10 cellular contexts compared by ENCODE assay signal in the genomic region with DNA sequence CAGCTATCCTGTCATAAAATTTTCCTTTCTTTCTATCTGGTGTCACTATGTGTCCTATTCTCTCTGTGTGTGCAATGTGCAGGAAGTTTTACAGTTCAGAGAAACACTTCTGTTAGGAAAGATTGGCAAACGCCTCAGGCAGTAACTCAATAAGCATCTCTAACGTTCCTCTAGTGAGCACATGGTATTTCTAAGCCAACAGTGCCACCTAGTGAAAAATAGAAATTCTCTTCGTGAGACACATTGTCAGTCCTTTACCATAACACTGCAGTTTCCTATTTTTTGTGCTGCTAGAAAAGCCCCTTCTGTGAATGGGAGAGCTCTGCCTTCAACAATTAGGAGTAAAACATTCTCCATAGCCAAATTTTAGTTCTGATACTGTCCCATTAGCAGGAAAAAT. TPM values are rescaled to one million over a fixed set of nuclear protein-coding genes. Genes with fewer than 3 reads are reported as not detected.
A peak's percentile ranks its signal among the peaks of the same experiment; 100 is the strongest.
DNase-seq lines count a peak whose midpoint lies in the region; ATAC-seq and TF ChIP-seq lines count a peak whose summit lies in the region.
"Had no signal": no experiment of that assay in that cellular context is flagged by ENCODE, and none has a peak within 500 bp of the region (broad histone marks: within the 10 kb centered on the region; RNA-seq: fewer than 3 reads in every experiment).

No MANE protein-coding gene starts in this region.

- intact Hi-C loops in Right ventricle myocardium inferior (cut with DNase I) (no loop called here), cardiac septum (cut with DNase I) (no loop called here), uterus (cut with DNase I; ENCODE audit: low total_unique reads) (no loop called here)
- intact Hi-C loops in activated T-helper 1 cell treated with anti-CD3 and anti-CD28 coated beads, Interleukin-12 subunit alpha, Interleukin-12 subunit beta, Interleukin-2, Interleukin-4 antibody, amounts not matched to agents 30 ng/mL and 10 ng/mL and 1 ng/mL, durations not matched to agents 14 hours and 24 hours and 36 hours (cut with micrococcal nuclease) = no loop called here

- ATAC-seq in Right ventricle myocardium inferior (peak; percentile 56), gastroesophageal sphincter (no peak)

- H3K9me3 ChIP-seq in gastroesophageal sphincter = no peaks in the 10 kb centered on the region
- H3K9me3 ChIP-seq in uterus = no peaks in the 10 kb centered on the region

- no peaks in the 10 kb centered on the region for H3K4me1 ChIP-seq in gastroesophageal sphincter
- no peaks in the 10 kb centered on the region for H3K4me1 ChIP-seq in uterus

- no peak overlapping the region for H3K4me3 ChIP-seq in gastroesophageal sphincter
- H3K4me3 ChIP-seq in uterus = no peak overlapping the region

- no peaks in the 10 kb centered on the region for H3K36me3 ChIP-seq in gastroesophageal sphincter
- no peaks in the 10 kb centered on the region for H3K36me3 ChIP-seq in uterus

- TF ChIP-seq CTCF in gastroesophageal sphincter (IDR thresholded peaks at IDR 0.05) (peak in 3 of 4 experiments; percentile 29 to 56 (median 42)), uterus (IDR thresholded peaks at IDR 0.05) (peak; percentile 16 to 57 (median 42))

- TF ChIP-seq EP300 in gastroesophageal sphincter (IDR thresholded peaks at IDR 0.05) = no peak

- no peaks in the 10 kb centered on the region for H3K4me1 Mint-ChIP-seq in activated T-helper 1 cell treated with anti-CD3 and anti-CD28 coated beads, Interleukin-12 subunit alpha, Interleukin-12 subunit beta, Interleukin-2, Interleukin-4 antibody, amounts not matched to agents 30 ng/mL and 10 ng/mL and 1 ng/mL, durations not matched to agents 14 hours and 24 hours and 36 hours (ENCODE audit: low read depth)

- no peaks in the 10 kb centered on the region for H3K27me3 ChIP-seq in gastroesophageal sphincter
- H3K27me3 ChIP-seq in uterus = no peaks in the 10 kb centered on the region

- H3K36me3 Mint-ChIP-seq in activated T-helper 1 cell treated with anti-CD3 and anti-CD28 coated beads, Interleukin-12 subunit alpha, Interleukin-12 subunit beta, Interleukin-2, Interleukin-4 antibody, amounts not matched to agents 30 ng/mL and 10 ng/mL and 1 ng/mL, durations not matched to agents 14 hours and 24 hours and 36 hours (ENCODE audit: low read depth) = no peaks in the 10 kb centered on the region

- DNase-seq in Right ventricle myocardium inferior (ENCODE audit: missing footprints) (no peak), cardiac septum (ENCODE audit: low spot score) (no peak), RKO (ENCODE audit: low spot score) (peak; percentile 73), uterus (no peak), GM19240 (ENCODE audit: insufficient read length, low spot score) (no peak)
- DNase-seq in activated T-helper 1 cell treated with anti-CD3 and anti-CD28 coated beads, Interleukin-12 subunit alpha, Interleukin-12 subunit beta, Interleukin-2, Interleukin-4 antibody, amounts not matched to agents 30 ng/mL and 10 ng/mL and 1 ng/mL, durations not matched to agents 14 hours and 24 hours and 36 hours (ENCODE audit: low spot score) = no peak
- DNase-seq in central memory CD4-positive, alpha-beta T cell = no peak
- DNase-seq: stimulated activated naive CD4-positive, alpha-beta T cell had no signal

- no peak overlapping the region for H3K27ac ChIP-seq in gastroesophageal sphincter
- H3K27ac ChIP-seq in uterus = no peak overlapping the region

- 5 to 6% methylated on average over 3 of the region's 3 CpGs for WGBS in gastroesophageal sphincter (ENCODE audit: low coverage in 1 of 2), 2 donors

- no peak overlapping the region for H3K27ac Mint-ChIP-seq in activated T-helper 1 cell treated with anti-CD3 and anti-CD28 coated beads, Interleukin-12 subunit alpha, Interleukin-12 subunit beta, Interleukin-2, Interleukin-4 antibody, amounts not matched to agents 30 ng/mL and 10 ng/mL and 1 ng/mL, durations not matched to agents 14 hours and 24 hours and 36 hours

- peaks cover 66% of the 10 kb centered on the region for H3K9me3 Mint-ChIP-seq in activated T-helper 1 cell treated with anti-CD3 and anti-CD28 coated beads, Interleukin-12 subunit alpha, Interleukin-12 subunit beta, Interleukin-2, Interleukin-4 antibody, amounts not matched to agents 30 ng/mL and 10 ng/mL and 1 ng/mL, durations not matched to agents 14 hours and 24 hours and 36 hours

- TF ChIP-seq POLR2A in gastroesophageal sphincter (IDR thresholded peaks at IDR 0.05) (no peak), uterus (IDR thresholded peaks at IDR 0.05) (no peak)

- H3K4me3 Mint-ChIP-seq in activated T-helper 1 cell treated with anti-CD3 and anti-CD28 coated beads, Interleukin-12 subunit alpha, Interleukin-12 subunit beta, Interleukin-2, Interleukin-4 antibody, amounts not matched to agents 30 ng/mL and 10 ng/mL and 1 ng/mL, durations not matched to agents 14 hours and 24 hours and 36 hours = no peak overlapping the region

- no peaks in the 10 kb centered on the region for H3K27me3 Mint-ChIP-seq in activated T-helper 1 cell treated with anti-CD3 and anti-CD28 coated beads, Interleukin-12 subunit alpha, Interleukin-12 subunit beta, Interleukin-2, Interleukin-4 antibody, amounts not matched to agents 30 ng/mL and 10 ng/mL and 1 ng/mL, durations not matched to agents 14 hours and 24 hours and 36 hours (ENCODE audit: insufficient read depth)

RNA-seq across cellular contexts. Expression of a gene that starts 50.7 kb away (rescaled TPM):
- total RNA-seq in Right ventricle myocardium inferior = not detected
- total RNA-seq in cardiac septum = not detected
- not detected for total RNA-seq in gastroesophageal sphincter
- total RNA-seq in uterus = not detected
- total RNA-seq in activated T-helper 1 cell treated with anti-CD3 and anti-CD28 coated beads, Interleukin-12 subunit alpha, Interleukin-12 subunit beta, Interleukin-2, Interleukin-4 antibody, amounts not matched to agents 30 ng/mL and 10 ng/mL and 1 ng/mL, durations not matched to agents 14 hours and 24 hours and 36 hours = not detected in 2 replicates
- total RNA-seq: T-helper 2 cell treated with Interferon-gamma antibody and Interleukin-4, amounts not matched to agents 100 ng/mL and 5 ng/mL, for 36 hours had no signal
